In genomic region chr6:116730513-116730912, GRCh38 we compare ENCODE assay signal across 2 cellular contexts.
TF ChIP-seq lines count a peak whose summit lies in the region.

No MANE protein-coding gene starts in this region.

TF ChIP-seq in HepG2, 621 proteins besides CTCF, POLR2A, EP300 and RAD21:
- TF ChIP-seq ZNF180 (CRISPR knock-in tag; IDR thresholded peaks at IDR 0.05; ENCODE audit: borderline replicate concordance, low read depth) (no peak), CBFB (CRISPR knock-in tag; IDR thresholded peaks at IDR 0.05) (no peak), MAFK (conservative IDR thresholded peaks at IDR 0.05 in 1 of 2, IDR thresholded peaks at IDR 0.05 in 1 of 2; ENCODE audit: low read length in 2 of 2) (peak in 1 of 2 experiments; percentile 58; a peak in 2 of 4 replicates), NRL (CRISPR knock-in tag; IDR thresholded peaks at IDR 0.05; ENCODE audit: borderline replicate concordance) (no peak), MAFF (IDR thresholded peaks at IDR 0.05; ENCODE audit: low read depth, low read length) (peak; percentile 31; the same call in 1 of the 2 replicates), ZNF569 (CRISPR knock-in tag; IDR thresholded peaks at IDR 0.05; ENCODE audit: borderline replicate concordance) (no peak)

TF ChIP-seq in K562, 482 proteins besides CTCF, POLR2A, EP300 and RAD21:
- TF ChIP-seq HNRNPUL1 (IDR thresholded peaks at IDR 0.05; ENCODE audit: low read length) (no peak), ZNF316 (IDR thresholded peaks at IDR 0.05) (peak; percentile 63), C11orf30 (IDR thresholded peaks at IDR 0.05; ENCODE audit: low read depth) (0 out of 2 replicates have a peak, but pooled peaks have one; percentile 21)
TF ChIP-seq in K562: peak in this region for 2.
